Comparison of ENCODE assay signal across 1 cellular context in the genomic region with DNA sequence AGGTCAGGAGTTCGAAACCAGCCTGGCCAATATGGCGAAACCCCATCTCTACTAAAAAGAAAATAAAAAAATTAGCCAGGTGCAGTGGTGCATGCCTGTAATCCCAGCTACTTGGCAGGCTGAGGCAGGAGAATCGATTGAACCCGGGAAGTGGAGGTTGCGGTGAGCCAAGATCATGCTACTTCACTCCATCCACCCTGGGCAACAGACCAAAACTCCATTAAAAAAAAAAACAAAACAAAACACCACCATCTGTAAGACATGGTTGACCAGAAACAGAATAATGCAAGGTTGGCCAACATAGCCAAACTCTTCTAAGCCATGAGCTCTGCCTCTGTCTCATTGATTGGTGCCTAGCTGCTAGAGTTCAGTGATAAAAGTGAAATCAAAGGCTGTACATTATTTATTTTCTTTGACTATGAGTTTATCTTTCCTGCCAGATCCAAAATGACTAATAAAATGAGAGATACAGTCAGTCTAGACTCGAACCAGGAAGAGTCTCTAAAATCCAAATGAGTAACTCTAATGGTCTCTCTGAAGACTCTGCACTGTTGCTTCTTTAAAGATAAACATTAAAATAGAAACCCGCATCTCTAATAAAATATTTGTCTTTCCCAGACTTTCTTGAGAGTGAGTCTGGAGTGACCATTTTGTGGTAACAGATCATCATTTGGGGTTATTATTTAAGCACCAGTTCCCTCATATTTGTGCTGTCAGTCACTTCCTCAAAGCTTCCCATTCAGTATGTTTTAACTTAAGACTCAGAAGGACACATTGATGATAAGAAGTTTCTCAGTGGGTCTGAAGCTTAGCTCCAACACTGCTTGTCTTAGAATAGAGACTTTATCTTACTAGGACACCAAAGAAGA.
A peak's percentile ranks its signal among the peaks of the same experiment; 100 is the strongest.
TF ChIP-seq lines count a peak whose summit lies in the region.

No MANE protein-coding gene starts in this region.

TF ChIP-seq in liver, 16 proteins besides CTCF, POLR2A, EP300 and RAD21 (continued from another document):
- peak in 1 of 2 donors; percentile 23 for TF ChIP-seq RXRA (IDR thresholded peaks at IDR 0.05)
